8 cellular contexts compared by ENCODE assay signal in the genomic region with DNA sequence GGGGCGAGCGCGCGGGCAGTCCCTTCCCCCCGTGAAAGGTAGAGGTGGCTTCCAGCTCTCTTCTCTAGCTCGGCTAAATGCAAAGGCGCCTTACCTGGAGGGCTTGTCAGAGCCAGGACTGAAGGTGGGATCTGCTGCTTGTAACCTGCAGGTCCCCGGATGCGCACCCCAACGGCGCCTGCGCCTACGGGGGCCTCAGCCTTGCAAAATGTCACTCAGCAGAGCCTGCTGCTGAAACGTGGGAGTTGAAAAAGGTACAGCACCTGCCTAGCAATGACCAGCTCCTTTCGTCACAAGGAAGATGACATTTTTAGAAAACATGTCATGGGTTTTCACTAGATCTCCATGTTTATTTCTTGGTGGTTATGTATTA. TPM values are rescaled to one million over a fixed set of nuclear protein-coding genes. Genes with fewer than 3 reads are reported as not detected.
A peak's percentile ranks its signal among the peaks of the same experiment; 100 is the strongest.
DNase-seq lines count a peak whose midpoint lies in the region; ATAC-seq and TF ChIP-seq lines count a peak whose summit lies in the region.

No MANE protein-coding gene starts in this region.

- H3K9me3 ChIP-seq in Caco-2 (no peaks in the 10 kb centered on the region), left ventricle myocardium inferior (replicated peaks) (no peaks in the 10 kb centered on the region)

- peak overlapping the region; percentile 97 for H3K4me3 Mint-ChIP-seq in Caco-2 (ENCODE audit: unreplicated experiment)

- H3K27me3 ChIP-seq in Caco-2 (replicated peaks; ENCODE audit: control insufficient read depth, insufficient read depth, low read length), result no peaks in the 10 kb centered on the region
- no peaks in the 10 kb centered on the region for H3K27me3 ChIP-seq in HL-60 (ENCODE audit: insufficient read depth, poor library complexity, severe bottlenecking)
- no peaks in the 10 kb centered on the region for H3K27me3 ChIP-seq in left ventricle myocardium inferior (ENCODE audit: low read depth)

- H3K36me3 Mint-ChIP-seq in Caco-2 (ENCODE audit: insufficient read depth, unreplicated experiment), result peaks cover 17% of the 10 kb centered on the region

- peak overlapping the region; percentile 97 for H3K27ac Mint-ChIP-seq in Caco-2 (ENCODE audit: unreplicated experiment)

- CTCF ChIA-PET in Caco-2 (lab: Charles Lee), result interaction anchor here (0.6 to 1.7 kb wide), 8 partner anchors 60 to 1127 kb away, joined by 3 to 11 read pairs (median 3); a partner anchor contains a TSS

- peak; percentile 27 for ATAC-seq in GM19467 (IDR thresholded peaks at IDR 0.05; ENCODE audit: unreplicated experiment)

- TF ChIP-seq CTCF in Caco-2 (IDR thresholded peaks at IDR 0.05; ENCODE audit: insufficient read depth in 1 of 2, low read depth in 1 of 2, low read length in 1 of 2, severe bottlenecking in 1 of 2, unreplicated experiment in 1 of 2), result no peak
- no peak for TF ChIP-seq CTCF in HL-60 (IDR thresholded peaks at IDR 0.05; ENCODE audit: insufficient read depth, low read length)
- no peak for TF ChIP-seq CTCF in left ventricle myocardium inferior (IDR thresholded peaks at IDR 0.05; ENCODE audit: borderline replicate concordance)

- H3K4me3 ChIP-seq in Caco-2 (ENCODE audit: low read depth, low read length) (peak overlapping the region; percentile 66), HL-60 (replicated peaks; ENCODE audit: insufficient read depth, low read length) (peak overlapping the region; percentile 86), left ventricle myocardium inferior (peak overlapping the region; percentile 72)

- no peaks in the 10 kb centered on the region for H3K27me3 Mint-ChIP-seq in Caco-2 (ENCODE audit: insufficient read depth, unreplicated experiment)

- intact Hi-C loops in Caco-2 (cut with micrococcal nuclease; ENCODE audit: unreplicated experiment) (loop anchor here (1.0 to 10.0 kb wide), 6 partner anchors 84 to 319 kb away; a partner anchor contains a TSS), left ventricle myocardium inferior (cut with micrococcal nuclease) (no loop called here)

- POLR2A ChIA-PET in Caco-2 (lab: Charles Lee), result interaction anchor here (0.5 to 2.2 kb wide), 6 partner anchors 84 to 846 kb away, joined by 3 to 24 read pairs (median 7); a partner anchor contains a TSS

- no peaks in the 10 kb centered on the region for H3K4me1 Mint-ChIP-seq in Caco-2 (ENCODE audit: low read depth, unreplicated experiment)

- BruUV-seq in Caco-2 (replicated peaks; lab: Mats Ljungman, UMichigan), result TSS peak; percentile 59

- H3K4me1 ChIP-seq in Caco-2 (peaks cover 4% of the 10 kb centered on the region; the same call in 1 of the 2 replicates), left ventricle myocardium inferior (peaks cover 76% of the 10 kb centered on the region)

- peak; percentile 80 to 87 for DNase-seq in Caco-2
- DNase-seq in HL-60 (ENCODE audit: low read depth in 1 of 2, low spot score in 1 of 2), result peak in 1 of 2 experiments; percentile 64
- peak; percentile 25 for DNase-seq in SHP77 treated with DMSO at 0.1 percent for 48 hours (lab: John Stamatoyannopoulos, UW)
- peak; percentile 82 for DNase-seq in activated naive CD4-positive, alpha-beta T cell treated with anti-CD3 and anti-CD28 coated beads, Interleukin-2, amount 50 U/mL, for 16 hours
- DNase-seq in left ventricle myocardium inferior, result peak; percentile 32
- DNase-seq in renal cortical epithelial cell (ENCODE audit: low read depth), result peak; percentile 52
- no peak for DNase-seq in retina

- H3K36me3 ChIP-seq in Caco-2 (ENCODE audit: control insufficient read depth, insufficient read depth, low read length) (no peaks in the 10 kb centered on the region), left ventricle myocardium inferior (no peaks in the 10 kb centered on the region)

- H3K27ac ChIP-seq in HL-60 (replicated peaks) (peak overlapping the region; percentile 93), left ventricle myocardium inferior (replicated peaks) (peak overlapping the region; percentile 94)

- H3K9me3 Mint-ChIP-seq in Caco-2 (ENCODE audit: unreplicated experiment), result no peaks in the 10 kb centered on the region

RNA-seq across cellular contexts. Expression of a gene that starts 0.6 kb away (rescaled TPM):
- 14.9 and 15.1 TPM in 2 replicates for total RNA-seq in Caco-2 (2022)
- 30.4 TPM for total RNA-seq in left ventricle myocardium inferior
- total RNA-seq in renal cortical epithelial cell, result 15.1 and 17.0 TPM in 2 replicates

RNA-seq across cellular contexts. Expression of a gene that starts 0.8 kb away (rescaled TPM):
- total RNA-seq in Caco-2 (2022), result 24.3 and 27.9 TPM in 2 replicates
- 12.3 TPM for total RNA-seq in left ventricle myocardium inferior
- 12.9 and 20.7 TPM in 2 replicates for total RNA-seq in renal cortical epithelial cell
